In genomic region chr2:85212846-85213245, GRCh38 we compare ENCODE assay signal across 15 cellular contexts.
"Had no signal": no experiment of that assay in that cellular context is flagged by ENCODE, and none has a peak within 500 bp of the region (broad histone marks: within the 10 kb centered on the region; RNA-seq: fewer than 3 reads in every experiment).

No MANE protein-coding gene starts in this region.

- H3K4me1 ChIP-seq: colonic mucosa had no signal

- H3K9me3 ChIP-seq: colonic mucosa, left lung, neutrophil, right lobe of liver had no signal

- DNase-seq: colonic mucosa; dermis blood vessel endothelial cell; immature natural killer cell; left lung; mesenchymal stem cell; midbrain; right lobe of liver; stimulated activated CD4-positive, alpha-beta T cell treated with anti-CD3 and anti-CD28 coated beads, Interleukin-2, amount 100 ng/mL, for 24 hours; stimulated activated CD4-positive, alpha-beta T cell treated with anti-CD3 and anti-CD28 coated beads, Interleukin-4, amount 100 ng/mL, for 4 hours; stimulated activated naive B cell treated with anti-CD40 and anti-IgM and Interleukin-4, amounts not matched to agents 10 μg/mL and 1 μg/mL and 100 μg/mL, for 72 hours; stimulated activated naive CD8-positive, alpha-beta T cell treated with anti-CD3 and anti-CD28 coated beads, Interleukin-15, amount 100 ng/mL, for 72 hours; trophoblast cell had no signal

- H3K27me3 ChIP-seq: colonic mucosa, left lung, right lobe of liver had no signal

- H3K36me3 ChIP-seq: colonic mucosa, left lung, neutrophil, right lobe of liver had no signal

- H3K27ac ChIP-seq: colonic mucosa, left lung, neutrophil, right lobe of liver, skin epidermis had no signal

- ATAC-seq: left lung; right lobe of liver; stimulated activated naive B cell treated with anti-CD40 and anti-IgM and Interleukin-4, amounts not matched to agents 10 μg/mL and 1 μg/mL and 100 μg/mL, for 72 hours; stimulated activated naive CD8-positive, alpha-beta T cell treated with anti-CD3 and anti-CD28 coated beads, Interleukin-15, amount 100 ng/mL, for 72 hours had no signal

- H3K4me3 ChIP-seq: colonic mucosa, left lung, lung, right lobe of liver, skin epidermis had no signal
